Comparison of ENCODE assay signal across 22 cellular contexts in the genomic region with DNA sequence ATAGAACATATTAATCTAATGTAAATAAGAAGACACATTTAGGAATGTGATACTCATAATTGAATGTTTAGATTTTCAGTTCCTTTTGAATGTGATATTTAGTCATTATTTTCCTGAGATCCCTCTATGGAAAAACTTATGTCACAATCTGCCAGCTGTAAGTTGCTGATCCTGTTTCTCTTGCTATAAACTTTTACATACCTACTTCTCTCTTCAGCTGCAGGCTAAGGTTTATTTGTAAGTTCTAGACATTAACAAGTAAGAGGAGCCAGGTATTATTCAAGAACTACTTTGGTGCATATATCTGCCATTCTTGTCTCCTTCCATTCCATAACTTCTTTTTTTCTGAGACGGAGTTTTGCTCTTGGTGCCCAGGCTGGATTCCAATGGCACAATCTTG.
"Had no signal": no experiment of that assay in that cellular context is flagged by ENCODE, and none has a peak within 500 bp of the region (broad histone marks: within the 10 kb centered on the region; RNA-seq: fewer than 3 reads in every experiment).

No MANE protein-coding gene starts in this region.

- H3K4me3 ChIP-seq: coronary artery, dorsolateral prefrontal cortex, esophagus squamous epithelium, gastrocnemius medialis, heart right ventricle, left lung, lower lobe of right lung, mucosa of descending colon had no signal

- H3K4me1 ChIP-seq: esophagus squamous epithelium, gastrocnemius medialis, heart right ventricle, left lung, lower lobe of right lung had no signal

- DNase-seq: dermis blood vessel endothelial cell; dorsolateral prefrontal cortex; effector CD4-positive, alpha-beta T cell; effector memory CD4-positive, alpha-beta T cell; erythroblast; esophagus squamous epithelium; foreskin fibroblast; foreskin melanocyte; gastrocnemius medialis; glutamatergic neuron; head of caudate nucleus; heart right ventricle; hippocampal formation; left cardiac atrium; left ventricle myocardium superior; lower lobe of right lung; mesenchymal stem cell; mucosa of descending colon; naive B cell had no signal

- H3K36me3 ChIP-seq: esophagus squamous epithelium, gastrocnemius medialis, heart right ventricle, left lung, lower lobe of right lung had no signal

- H3K27me3 ChIP-seq: esophagus squamous epithelium, gastrocnemius medialis, heart right ventricle, left lung had no signal

- H3K27ac ChIP-seq: coronary artery, dorsolateral prefrontal cortex, epithelial cell of prostate, esophagus squamous epithelium, gastrocnemius medialis, heart right ventricle, left lung, lower lobe of right lung had no signal

- H3K9me3 ChIP-seq: esophagus squamous epithelium, gastrocnemius medialis, heart right ventricle, left lung, lower lobe of right lung, mucosa of descending colon had no signal
